11 cellular contexts compared by ENCODE assay signal in the genomic region with DNA sequence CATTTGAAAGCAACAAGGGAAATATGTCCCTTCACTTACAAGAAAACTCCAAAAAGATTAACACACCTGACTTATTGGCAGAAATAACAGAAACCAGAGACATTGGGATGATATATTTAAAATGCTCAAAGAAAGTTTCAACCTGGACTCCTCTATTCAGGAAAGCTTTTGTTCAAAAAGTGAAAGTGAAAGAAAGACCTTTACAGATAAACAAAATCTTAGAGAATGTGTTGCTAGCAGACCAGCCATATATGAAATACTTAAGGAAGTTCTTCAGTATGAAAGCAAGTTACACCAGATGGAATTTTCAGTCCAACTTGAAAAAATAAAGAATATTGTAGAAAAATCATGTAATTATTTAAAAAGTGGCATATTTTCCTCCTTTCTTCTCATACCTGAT.
DNase-seq lines count a peak whose midpoint lies in the region; ATAC-seq and TF ChIP-seq lines count a peak whose summit lies in the region.
"Had no signal": no experiment of that assay in that cellular context is flagged by ENCODE, and none has a peak within 500 bp of the region (broad histone marks: within the 10 kb centered on the region; RNA-seq: fewer than 3 reads in every experiment).

No MANE protein-coding gene starts in this region.

- CTCF ChIA-PET in Calu3 (lab: Charles Lee) = interaction anchor here (1.0 kb wide), 1 partner anchor 12 kb away, joined by 3 read pairs; no protein-coding TSS in a partner anchor

- H3K4me1 Mint-ChIP-seq in Calu3 (ENCODE audit: low read depth, unreplicated experiment) = peaks cover 18% of the 10 kb centered on the region
- peaks cover 4% of the 10 kb centered on the region for H3K4me1 Mint-ChIP-seq in activated T-cell treated with anti-CD3 and anti-CD28 coated beads, Interleukin-2, amount 50 U/mL, for 4 hours (ENCODE audit: low read depth)
- no peaks in the 10 kb centered on the region for H3K4me1 Mint-ChIP-seq in stimulated activated effector memory CD8-positive, alpha-beta T cell treated with anti-CD3 and anti-CD28 coated beads, Interleukin-12 subunit alpha, Interleukin-12 subunit beta, amount 100 ng/mL, for 72 hours

- TF ChIP-seq CTCF in Calu3 (IDR thresholded peaks at IDR 0.05; ENCODE audit: unreplicated experiment) = no peak

- H3K9me3 Mint-ChIP-seq in Calu3 (ENCODE audit: low read depth, unreplicated experiment) = peaks cover 10% of the 10 kb centered on the region
- H3K9me3 Mint-ChIP-seq in activated T-cell treated with anti-CD3 and anti-CD28 coated beads, Interleukin-2, amount 50 U/mL, for 4 hours = peaks cover 21% of the 10 kb centered on the region
- peaks cover 29% of the 10 kb centered on the region for H3K9me3 Mint-ChIP-seq in stimulated activated effector memory CD8-positive, alpha-beta T cell treated with anti-CD3 and anti-CD28 coated beads, Interleukin-12 subunit alpha, Interleukin-12 subunit beta, amount 100 ng/mL, for 72 hours

- H3K4me3 Mint-ChIP-seq in Calu3 (ENCODE audit: low read depth, unreplicated experiment) = peak overlapping the region; percentile 20
- no peak overlapping the region for H3K4me3 Mint-ChIP-seq in activated T-cell treated with anti-CD3 and anti-CD28 coated beads, Interleukin-2, amount 50 U/mL, for 4 hours
- no peak overlapping the region for H3K4me3 Mint-ChIP-seq in stimulated activated effector memory CD8-positive, alpha-beta T cell treated with anti-CD3 and anti-CD28 coated beads, Interleukin-12 subunit alpha, Interleukin-12 subunit beta, amount 100 ng/mL, for 72 hours
- H3K4me3 Mint-ChIP-seq: type B pancreatic cell had no signal

- ATAC-seq in HG02623 (IDR thresholded peaks at IDR 0.05; ENCODE audit: unreplicated experiment) = no peak
- no peak for ATAC-seq in activated T-cell treated with anti-CD3 and anti-CD28 coated beads, Interleukin-2, amount 50 U/mL, for 4 hours
- no peak for ATAC-seq in stimulated activated effector memory CD8-positive, alpha-beta T cell treated with anti-CD3 and anti-CD28 coated beads, Interleukin-12 subunit alpha, Interleukin-12 subunit beta, amount 100 ng/mL, for 72 hours

- no TSS peak for BruUV-seq in Calu3 (replicated peaks; lab: Mats Ljungman, UMichigan)

- H3K27ac Mint-ChIP-seq in Calu3 (ENCODE audit: unreplicated experiment) = no peak overlapping the region
- H3K27ac Mint-ChIP-seq in stimulated activated effector memory CD8-positive, alpha-beta T cell treated with anti-CD3 and anti-CD28 coated beads, Interleukin-12 subunit alpha, Interleukin-12 subunit beta, amount 100 ng/mL, for 72 hours = no peak overlapping the region
- H3K27ac Mint-ChIP-seq: type B pancreatic cell had no signal

- H3K36me3 Mint-ChIP-seq in Calu3 (ENCODE audit: insufficient read depth, unreplicated experiment) = no peaks in the 10 kb centered on the region
- H3K36me3 Mint-ChIP-seq in activated T-cell treated with anti-CD3 and anti-CD28 coated beads, Interleukin-2, amount 50 U/mL, for 4 hours (ENCODE audit: insufficient read depth) = no peaks in the 10 kb centered on the region
- no peaks in the 10 kb centered on the region for H3K36me3 Mint-ChIP-seq in stimulated activated effector memory CD8-positive, alpha-beta T cell treated with anti-CD3 and anti-CD28 coated beads, Interleukin-12 subunit alpha, Interleukin-12 subunit beta, amount 100 ng/mL, for 72 hours
- H3K36me3 Mint-ChIP-seq: type B pancreatic cell had no signal

- H3K27me3 Mint-ChIP-seq in Calu3 (ENCODE audit: unreplicated experiment) = no peaks in the 10 kb centered on the region
- no peaks in the 10 kb centered on the region for H3K27me3 Mint-ChIP-seq in activated T-cell treated with anti-CD3 and anti-CD28 coated beads, Interleukin-2, amount 50 U/mL, for 4 hours (ENCODE audit: low read depth)
- H3K27me3 Mint-ChIP-seq: type B pancreatic cell had no signal

- intact Hi-C loops in Calu3 (cut with micrococcal nuclease; ENCODE audit: unreplicated experiment) = no loop called here

- no peak for DNase-seq in Calu3
- DNase-seq in H4 (ENCODE audit: low spot score) = peak; percentile 25
- DNase-seq in RPMI7951 (ENCODE audit: low read depth) = peak; percentile 10
- peak; percentile 46 for DNase-seq in iris pigment epithelial cell (ENCODE audit: low read depth)
- DNase-seq in anterior cingulate cortex (lab: John Stamatoyannopoulos, UW) = no peak
- no peak for DNase-seq in activated T-cell treated with anti-CD3 and anti-CD28 coated beads, Interleukin-2, amount 50 U/mL, for 4 hours
- no peak for DNase-seq in stimulated activated effector memory CD8-positive, alpha-beta T cell treated with anti-CD3 and anti-CD28 coated beads, Interleukin-12 subunit alpha, Interleukin-12 subunit beta, amount 100 ng/mL, for 72 hours (ENCODE audit: low spot score in 2 of 2)
- DNase-seq: NCI-H1092, nucleus accumbens had no signal

Comparison
In these comparisons a context has a peak if more than half of its experiments do, and no peak if none do; other contexts are left out.
1. DNase-seq: peak in H4 (single experiment), RPMI7951 (single experiment) and iris pigment epithelial cell (single experiment); none in Calu3 (single experiment), anterior cingulate cortex (0 of 58), activated T-cell treated with anti-CD3 and anti-CD28 coated beads, Interleukin-2, amount 50 U/mL, for 4 hours (single experiment) and stimulated activated effector memory CD8-positive, alpha-beta T cell treated with anti-CD3 and anti-CD28 coated beads, Interleukin-12 subunit alpha, Interleukin-12 subunit beta, amount 100 ng/mL, for 72 hours (0 of 2).